33 cellular contexts compared by ENCODE assay signal in genomic region chr10:114300036-114300645, GRCh38.
"Had no signal": no experiment of that assay in that cellular context is flagged by ENCODE, and none has a peak within 500 bp of the region (broad histone marks: within the 10 kb centered on the region; RNA-seq: fewer than 3 reads in every experiment).

No MANE protein-coding gene starts in this region.

- H3K27ac ChIP-seq: brain microvascular endothelial cell, esophagus muscularis mucosa, foreskin keratinocyte, gastrocnemius medialis, WERI-Rb-1 had no signal

- H3K4me1 ChIP-seq: foreskin keratinocyte had no signal

- ATAC-seq: activated CD4-positive, CD25-positive, alpha-beta regulatory T cell treated with anti-CD3 and anti-CD28 coated beads, Interleukin-2, amount 50 U/mL, for 24 hours; activated T-cell treated with anti-CD3 and anti-CD28 coated beads, Interleukin-2, amount 50 U/mL, for 72 hours; effector memory CD8-positive, alpha-beta T cell; gastrocnemius medialis; T-helper 17 cell had no signal

- H3K36me3 ChIP-seq: brain microvascular endothelial cell, WERI-Rb-1 had no signal

- FAIRE-seq: astrocyte, bronchial epithelial cell, colon had no signal

- H3K27me3 ChIP-seq: brain microvascular endothelial cell, foreskin keratinocyte, gastrocnemius medialis had no signal

- H3K4me3 ChIP-seq: esophagus muscularis mucosa, gastrocnemius medialis had no signal

- DNase-seq: activated B cell treated with CpG ODN at 0.5 μM for 24 hours; activated CD4-positive, alpha-beta memory T cell treated with anti-CD3 and anti-CD28 coated beads, Interleukin-2, amount 10 ng/mL, durations not matched to agents 7 days and 5 days; activated CD4-positive, alpha-beta T cell treated with anti-CD3 and anti-CD28 coated beads for 48 hours; activated CD4-positive, alpha-beta T cell treated with anti-CD3 and anti-CD28 coated beads, Interleukin-2, amount 50 U/mL, for 4 hours; activated CD8-positive, alpha-beta memory T cell treated with anti-CD3 and anti-CD28 coated beads, Interleukin-2, amount 50 U/mL, for 48 hours; activated effector memory CD4-positive, alpha-beta T cell treated with Interleukin-2 at 50 U/mL for 16 hours; activated gamma-delta T cell treated with Interleukin-2 at 50 U/mL for 16 hours; activated naive CD4-positive, alpha-beta T cell treated with anti-CD3 and anti-CD28 coated beads, Interleukin-2, amount 50 U/mL, for 16 hours; activated naive CD4-positive, alpha-beta T cell treated with Interleukin-2 at 50 U/mL for 16 hours; activated T-cell treated with anti-CD3 and anti-CD28 coated beads for 4 hours; activated T-cell treated with anti-CD3 and anti-CD28 coated beads, Interleukin-2, amount 50 U/mL, for 24 hours; activated T-cell treated with anti-CD3 and anti-CD28 coated beads, Interleukin-2, amount 50 U/mL, for 72 hours; amniotic stem cell; anterior cingulate cortex; brain microvascular endothelial cell; cortex of kidney; dermis blood vessel endothelial cell; effector CD4-positive, alpha-beta T cell; effector memory CD8-positive, alpha-beta T cell; erythroblast; foreskin keratinocyte; gastrocnemius medialis; glutamatergic neuron; SW 1271; T-helper 1 cell; T-helper 17 cell; T1000; WERI-Rb-1 had no signal
